Comparison of ENCODE assay signal across 9 cellular contexts in the genomic region with DNA sequence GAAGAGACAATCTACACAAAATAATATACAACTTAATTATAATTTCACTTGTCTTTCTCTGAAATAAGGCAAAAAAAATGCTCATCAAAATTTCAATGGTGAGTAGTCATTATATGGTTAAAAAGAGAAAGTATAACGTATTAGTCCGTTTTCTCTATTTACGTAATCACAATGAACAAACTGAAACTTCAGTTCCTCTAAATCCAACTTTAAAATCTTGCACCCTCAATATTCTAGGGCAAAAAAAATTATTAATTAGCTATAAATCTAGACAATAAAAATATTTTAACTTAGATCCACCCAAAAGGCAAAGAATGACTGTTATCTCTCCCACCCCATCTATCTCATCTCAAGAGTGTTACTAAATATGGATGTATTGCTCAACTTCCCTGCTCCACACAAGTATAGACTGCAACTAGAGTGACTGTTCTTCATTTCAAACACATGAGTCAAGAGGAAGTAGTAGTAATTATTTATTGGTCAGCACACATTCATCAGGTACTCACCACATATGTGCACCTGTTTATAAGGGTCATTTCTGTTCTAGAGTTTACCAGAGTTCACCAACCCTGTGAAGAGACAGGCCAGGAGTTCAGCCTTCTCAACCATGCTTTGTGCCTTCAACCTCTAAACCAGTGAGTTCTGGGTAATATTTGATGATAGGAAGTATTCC. TPM values are rescaled to one million over a fixed set of nuclear protein-coding genes. Genes with fewer than 3 reads are reported as not detected.
DNase-seq lines count a peak whose midpoint lies in the region; ATAC-seq, FAIRE-seq and TF ChIP-seq lines count a peak whose summit lies in the region.
"Had no signal": no experiment of that assay in that cellular context is flagged by ENCODE, and none has a peak within 500 bp of the region (broad histone marks: within the 10 kb centered on the region; RNA-seq: fewer than 3 reads in every experiment).

No MANE protein-coding gene starts in this region.

- CTCF ChIA-PET in GM12878 (lab: Yijun Ruan, JAX): interaction anchor here (0.6 kb wide), 1 partner anchor 1494 kb away, joined by 5 read pairs; no protein-coding TSS in a partner anchor

- BruUV-seq in GM12878 (replicated peaks; lab: Mats Ljungman, UMichigan): no TSS peak

- no peak overlapping the region for H2AFZ ChIP-seq in GM12878 (ENCODE audit: control insufficient read depth, low read depth, low read length)

- POLR2A ChIA-PET in GM12878 (lab: Charles Lee): no interaction called here

- no peak for FAIRE-seq in GM12878 (lab: Jason Lieb, UNC)

- peak; percentile 50 for ATAC-seq in GM19395 (IDR thresholded peaks at IDR 0.05; ENCODE audit: unreplicated experiment)
- ATAC-seq in GM12878: peak; percentile 70
- peak; percentile 90 for ATAC-seq in mucosa of descending colon

- TF ChIP-seq CTCF in GM12878 (IDR thresholded peaks at IDR 0.05 in 2 of 3, conservative IDR thresholded peaks at IDR 0.05 in 1 of 3; ENCODE audit: control insufficient read depth in 2 of 3, extremely low read depth in 1 of 3, insufficient read depth in 1 of 3, low read depth in 3 of 3, low read length in 3 of 3) (no peak), mucosa of descending colon (IDR thresholded peaks at IDR 0.05) (no peak), vagina (IDR thresholded peaks at IDR 0.05) (no peak)

- H3K27me3 ChIP-seq in GM12878 (replicated peaks in 1 of 2; ENCODE audit: control insufficient read depth in 2 of 2, insufficient read depth in 2 of 2, low read length in 1 of 2) (peaks cover 3% of the 10 kb centered on the region in 2 experiments; a peak in 2 of 4 replicates), vagina (no peaks in the 10 kb centered on the region)
- H3K27me3 ChIP-seq: cardiac muscle cell had no signal

- WGBS in GM12878 (ENCODE audit: insufficient coverage, insufficient replicate concordance, low lambda C conversion rate, missing lambda C conversion rate): 52% methylated on average over 3 of the region's 3 CpGs

- SMC1A ChIA-PET in GM12878 (lab: Charles Lee; ENCODE audit: uncharacterized antibody, unreplicated experiment): no interaction called here

- no peaks in the 10 kb centered on the region for H3K79me2 ChIP-seq in GM12878 (ENCODE audit: control insufficient read depth, insufficient read depth, low read length)

- intact Hi-C loops in GM12878 (cut with micrococcal nuclease; ENCODE audit: unreplicated experiment) (no loop called here), mucosa of descending colon (cut with DNase I, micrococcal nuclease) (no loop called here), vagina (cut with DNase I) (no loop called here)

- H3K36me3 ChIP-seq in GM12878 (ENCODE audit: control insufficient read depth in 2 of 2, insufficient read depth in 2 of 2, low read length in 1 of 2) (no peaks in the 10 kb centered on the region), mucosa of descending colon (ENCODE audit: low read depth) (no peaks in the 10 kb centered on the region), vagina (no peaks in the 10 kb centered on the region)
- H3K36me3 ChIP-seq: cardiac muscle cell had no signal

- H3K9me3 ChIP-seq in GM12878 (replicated peaks; ENCODE audit: control insufficient read depth, insufficient read depth, low read length): no peaks in the 10 kb centered on the region; the same call in 2 of the 3 replicates
- no peaks in the 10 kb centered on the region for H3K9me3 ChIP-seq in mucosa of descending colon
- no peaks in the 10 kb centered on the region for H3K9me3 ChIP-seq in vagina

- TF ChIP-seq POLR2A in GM12878 (IDR thresholded peaks at IDR 0.05; ENCODE audit: low read depth, low read length) (no peak), vagina (IDR thresholded peaks at IDR 0.05) (no peak)

- RAD21 ChIA-PET in GM12878 (lab: Charles Lee; ENCODE audit: unreplicated experiment): no interaction called here

- no peaks in the 10 kb centered on the region for H3K4me1 ChIP-seq in GM12878 (ENCODE audit: control insufficient read depth, insufficient read depth, low read length)
- peaks cover 32% of the 10 kb centered on the region for H3K4me1 ChIP-seq in mucosa of descending colon (ENCODE audit: low read depth)
- peaks cover 12% of the 10 kb centered on the region for H3K4me1 ChIP-seq in vagina

- no peak overlapping the region for H3K9ac ChIP-seq in GM12878 (ENCODE audit: control insufficient read depth, insufficient read depth, low read length)

- TF ChIP-seq RAD21 in GM12878 (IDR thresholded peaks at IDR 0.05; ENCODE audit: insufficient read depth, low read depth, low read length): no peak

- TF ChIP-seq EP300 in GM12878 (IDR thresholded peaks at IDR 0.05; ENCODE audit: borderline replicate concordance in 1 of 2, control insufficient read depth in 1 of 2, low read depth in 2 of 2, low read length in 2 of 2): no peak

- DNase-seq in A172 (ENCODE audit: low spot score): peak; percentile 99
- DNase-seq in NCI-H2029 (lab: John Stamatoyannopoulos, UW): peak; percentile 73
- DNase-seq in GM12878 (ENCODE audit: low read depth, low spot score): no peak
- no peak for DNase-seq in mucosa of descending colon
- DNase-seq in globus pallidus (ENCODE audit: low spot score): no peak
- no peak for DNase-seq in stimulated activated CD4-positive, alpha-beta T cell treated with anti-CD3 and anti-CD28 coated beads, Interleukin-2, amount 100 ng/mL, for 48 hours
- no peak for DNase-seq in vagina (ENCODE audit: extremely low spot score in 2 of 2)

- H3K27ac ChIP-seq in GM12878 (ENCODE audit: control insufficient read depth, insufficient read depth): no peak overlapping the region
- no peak overlapping the region for H3K27ac ChIP-seq in vagina
- H3K27ac ChIP-seq: cardiac muscle cell had no signal

- no peak overlapping the region for H3K4me2 ChIP-seq in GM12878 (ENCODE audit: control insufficient read depth, insufficient read depth)

- no peaks in the 10 kb centered on the region for H4K20me1 ChIP-seq in GM12878 (ENCODE audit: control insufficient read depth, insufficient read depth)

- in situ Hi-C loops in GM12878 (cut with MboI): no loop called here

- no peak overlapping the region for H3K4me3 ChIP-seq in GM12878
- no peak overlapping the region for H3K4me3 ChIP-seq in mucosa of descending colon
- H3K4me3 ChIP-seq in vagina: no peak overlapping the region
- H3K4me3 ChIP-seq: cardiac muscle cell had no signal

TF ChIP-seq in GM12878, 131 proteins besides CTCF, POLR2A, EP300 and RAD21 (continues in another document):
- TF ChIP-seq SIN3A (IDR thresholded peaks at IDR 0.05; ENCODE audit: low read depth, low read length) (no peak), RCOR1 (conservative IDR thresholded peaks at IDR 0.05; ENCODE audit: low read depth, low read length) (no peak), JUNB (IDR thresholded peaks at IDR 0.05) (peak; percentile 36), LARP7 (IDR thresholded peaks at IDR 0.05) (no peak), MEF2A (IDR thresholded peaks at IDR 0.05; ENCODE audit: insufficient read depth, low read depth, low read length) (0 out of 2 replicates have a peak, but pooled peaks have one; percentile 36), BHLHE40 (IDR thresholded peaks at IDR 0.05; ENCODE audit: borderline replicate concordance in 1 of 2, low read depth in 2 of 2, low read length in 1 of 2) (no peak), ELK1 (IDR thresholded peaks at IDR 0.05; ENCODE audit: low read depth, low read length) (no peak)

RNA-seq across cellular contexts. Expression of gene STK39, which starts 36.4 kb away (rescaled TPM):
- 35.3 and 37.5 TPM in 2 replicates for total RNA-seq in A172 (2014; rRNA removed; shearing (Covaris generic))
- total RNA-seq in GM12878 (2013; cell fraction: nucleolus; rRNA removed): not detected in 2 replicates
- total RNA-seq in GM12878 (2014; rRNA removed): not detected in 2 replicates
- 0.05 and 0.09 TPM in 2 replicates for total RNA-seq in GM12878 (2014; rRNA removed; fragmentation: Illumina TruSeq; extraction: Trizol)
- total RNA-seq in GM12878 (2021): 0.05 and 0.21 TPM in 2 replicates
- 0.08 TPM for polyA plus RNA-seq in GM12878 (2011; ENCODE audit: low read depth)
- 0.07 and 0.10 TPM in 2 replicates for polyA plus RNA-seq in GM12878 (2011; rRNA removed)
- 0.07 TPM in 1 of 2 replicates, not detected in the other for polyA plus RNA-seq in GM12878 (2011; cell fraction: cytosol; rRNA removed)
- polyA plus RNA-seq in GM12878 (2011; cell fraction: nucleus; rRNA removed): not detected in 2 replicates
- polyA plus RNA-seq in GM12878 (2012): 0.18 and 0.28 TPM in 2 replicates
- polyA plus RNA-seq in GM12878 (2014; fragmentation: Illumina TruSeq; extraction: Trizol): 0.03 and 0.30 TPM in 2 replicates
- under 1 TPM in 1 of 2 experiments, not detected in 1; 0.04 TPM for polyA plus RNA-seq in GM12878 (2014; fragmentation: Nextera tagmentation; extraction: Ambion mirVana)
- 0.03 TPM in 1 of 2 replicates, not detected in the other for polyA plus RNA-seq in GM12878 (2014; rRNA removed)
- not detected for polyA plus RNA-seq in GM12878 (2016; fragmentation: Nextera tagmentation; extraction: Ambion mirVana)
- not detected in 2 replicates for polyA minus RNA-seq in GM12878 (2011; rRNA and poly(A)+ RNA removed)
- not detected in 2 replicates for polyA minus RNA-seq in GM12878 (2011; cell fraction: cytosol; rRNA and poly(A)+ RNA removed)
- not detected in 2 replicates for polyA minus RNA-seq in GM12878 (2011; cell fraction: nucleus; rRNA and poly(A)+ RNA removed)
- 10 to 100 TPM; 36.4 to 57.5 (median 52.5) TPM for total RNA-seq in mucosa of descending colon
- 15.5 TPM for total RNA-seq in vagina

Comparison
In these comparisons a context has a peak if more than half of its experiments do, and no peak if none do; other contexts are left out.
1. DNase-seq: peak in A172 (single experiment) and NCI-H2029 (single experiment); none in GM12878 (single experiment), mucosa of descending colon (0 of 3), globus pallidus (single experiment), stimulated activated CD4-positive, alpha-beta T cell treated with anti-CD3 and anti-CD28 coated beads, Interleukin-2, amount 100 ng/mL, for 48 hours (0 of 2) and vagina (0 of 2).
2. RNA of gene STK39, which starts 36.4 kb away (total RNA-seq): 36.4 to 57.5 TPM in mucosa of descending colon, 35.3 to 37.5 TPM in A172 and 15.5 TPM in vagina (single experiment); 0.05 to 0.21 TPM in GM12878; every median in the first group is over 10 times any median in the second.
3. Peak in every context shown above with its lines, with median percentiles within 50 percentile points of each other: ATAC-seq.